ENCODE assay signal across 18 cellular contexts in the genomic region with DNA sequence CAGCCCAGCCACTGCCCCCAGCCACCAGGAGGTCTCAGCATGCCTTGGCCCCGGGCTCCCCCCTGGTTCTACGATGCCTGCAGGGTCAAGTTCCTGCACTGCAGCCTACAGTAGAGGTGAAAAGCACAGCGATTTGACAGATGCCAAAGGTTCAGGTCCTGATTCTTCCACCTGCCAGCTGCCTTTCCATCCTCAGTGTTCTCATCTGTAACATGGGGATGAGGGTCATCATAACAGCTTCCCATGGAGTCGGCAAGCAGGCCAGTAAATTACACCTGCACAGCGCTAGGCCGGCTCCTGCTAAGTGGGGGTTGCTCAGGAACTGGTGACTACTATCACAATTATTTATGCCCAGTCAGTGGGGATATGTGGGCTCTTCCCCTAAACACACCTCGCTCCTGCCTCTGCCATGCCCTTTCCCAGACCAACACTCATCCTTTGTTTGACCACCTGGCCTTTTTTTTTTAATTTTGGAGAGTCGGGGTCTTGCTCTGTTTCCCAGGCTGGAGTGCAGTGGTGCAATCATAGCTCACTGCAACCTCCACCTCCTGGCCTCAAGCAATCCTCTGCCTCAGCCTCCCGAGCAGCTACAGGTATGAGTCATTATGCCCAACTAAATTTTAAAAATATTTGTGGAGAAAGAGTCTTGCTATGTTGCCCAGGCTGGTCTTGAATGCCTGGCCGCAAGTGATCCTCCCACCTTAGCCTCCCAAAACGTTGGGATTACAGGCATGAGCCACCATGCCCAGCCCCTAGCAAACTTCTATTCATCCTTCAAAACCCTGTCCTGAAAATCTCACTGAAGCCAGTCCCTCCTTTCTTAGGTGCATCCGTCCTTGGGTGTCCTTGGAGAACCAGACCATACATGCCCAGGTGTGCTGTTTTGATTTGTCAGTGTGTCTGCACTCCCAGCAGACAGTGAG. TPM values are rescaled to one million over a fixed set of nuclear protein-coding genes. Genes with fewer than 3 reads are reported as not detected.
A peak's percentile ranks its signal among the peaks of the same experiment; 100 is the strongest.
DNase-seq lines count a peak whose midpoint lies in the region; ATAC-seq and TF ChIP-seq lines count a peak whose summit lies in the region.
"Had no signal": no experiment of that assay in that cellular context is flagged by ENCODE, and none has a peak within 500 bp of the region (broad histone marks: within the 10 kb centered on the region; RNA-seq: fewer than 3 reads in every experiment).

No MANE protein-coding gene starts in this region.

- H3K4me3 Mint-ChIP-seq in immature natural killer cell, result no peak overlapping the region
- H3K4me3 Mint-ChIP-seq: activated naive CD4-positive, alpha-beta T cell treated with anti-CD3 and anti-CD28 coated beads, Interleukin-2, amount 50 U/mL, for 24 hours; CD8-positive, alpha-beta T cell; stimulated activated memory B cell treated with anti-CD40 and anti-IgM and Interleukin-4, amounts not matched to agents 10 μg/mL and 1 μg/mL and 100 μg/mL, for 72 hours had no signal

- H3K27ac ChIP-seq in right cardiac atrium (ENCODE audit: low read length) (peak overlapping the region; percentile 89), sigmoid colon (peak overlapping the region in 3 of 4 donors; percentile 55 to 66 (median 57)), vagina (peak overlapping the region; percentile 74)

- intact Hi-C loops in right cardiac atrium (cut with DNase I) (no loop called here), cardiac septum (cut with DNase I) (no loop called here), sigmoid colon (cut with DNase I) (no loop called here), vagina (cut with DNase I) (no loop called here)

- peak overlapping the region in 4 of 6 donors; percentile 49 to 58 (median 53) for H3K27ac Mint-ChIP-seq in immature natural killer cell
- H3K27ac Mint-ChIP-seq: activated naive CD4-positive, alpha-beta T cell treated with anti-CD3 and anti-CD28 coated beads, Interleukin-2, amount 50 U/mL, for 24 hours; stimulated activated memory B cell treated with anti-CD40 and anti-IgM and Interleukin-4, amounts not matched to agents 10 μg/mL and 1 μg/mL and 100 μg/mL, for 72 hours had no signal

- peak overlapping the region; percentile 70 for H3K4me3 ChIP-seq in right cardiac atrium (ENCODE audit: low read length)
- no peak overlapping the region for H3K4me3 ChIP-seq in sigmoid colon
- H3K4me3 ChIP-seq in vagina, result peak overlapping the region in 1 of 2 donors; percentile 7
- H3K4me3 ChIP-seq: Peyer's patch had no signal

- TF ChIP-seq EP300 in sigmoid colon (IDR thresholded peaks at IDR 0.05), result no peak

- no peaks in the 10 kb centered on the region for H3K27me3 Mint-ChIP-seq in immature natural killer cell (ENCODE audit: low read depth in 3 of 3)
- H3K27me3 Mint-ChIP-seq: activated naive CD4-positive, alpha-beta T cell treated with anti-CD3 and anti-CD28 coated beads, Interleukin-2, amount 50 U/mL, for 24 hours; stimulated activated memory B cell treated with anti-CD40 and anti-IgM and Interleukin-4, amounts not matched to agents 10 μg/mL and 1 μg/mL and 100 μg/mL, for 72 hours had no signal

- H3K4me1 Mint-ChIP-seq in immature natural killer cell, result peaks cover 24 to 27% of the 10 kb centered on the region in 2 donors
- H3K4me1 Mint-ChIP-seq: stimulated activated memory B cell treated with anti-CD40 and anti-IgM and Interleukin-4, amounts not matched to agents 10 μg/mL and 1 μg/mL and 100 μg/mL, for 72 hours had no signal

- WGBS in right cardiac atrium, result 63% methylated on average over 12 of the region's 12 CpGs
- WGBS in sigmoid colon, 2 donors, result 81 to 82% methylated on average over 12 of the region's 12 CpGs

- H3K9me3 Mint-ChIP-seq in immature natural killer cell, result peaks cover 3 to 12% (median 8%) of the 10 kb centered on the region in 6 donors
- H3K9me3 Mint-ChIP-seq: activated naive CD4-positive, alpha-beta T cell treated with anti-CD3 and anti-CD28 coated beads, Interleukin-2, amount 50 U/mL, for 24 hours had no signal

- TF ChIP-seq POLR2A in sigmoid colon (IDR thresholded peaks at IDR 0.05) (no peak), vagina (IDR thresholded peaks at IDR 0.05) (no peak)

- ATAC-seq in right cardiac atrium (no peak), HG03139 (IDR thresholded peaks at IDR 0.05; ENCODE audit: unreplicated experiment) (no peak)
- ATAC-seq: CD8-positive, alpha-beta T cell; HCT116; stimulated activated memory B cell treated with anti-CD40 and anti-IgM and Interleukin-4, amounts not matched to agents 10 μg/mL and 1 μg/mL and 100 μg/mL, for 72 hours had no signal

- H3K9me3 ChIP-seq in right cardiac atrium (ENCODE audit: control insufficient read depth, low read length) (no peaks in the 10 kb centered on the region), sigmoid colon (peaks cover 0 to 2% (median under 1%) of the 10 kb centered on the region in 4 donors), vagina (no peaks in the 10 kb centered on the region)

- H3K36me3 Mint-ChIP-seq in immature natural killer cell, result peaks cover 7 to 22% (median 8%) of the 10 kb centered on the region in 3 donors

- no peaks in the 10 kb centered on the region for H3K27me3 ChIP-seq in right cardiac atrium (ENCODE audit: control insufficient read depth, insufficient read depth)
- no peaks in the 10 kb centered on the region for H3K27me3 ChIP-seq in sigmoid colon
- no peaks in the 10 kb centered on the region for H3K27me3 ChIP-seq in vagina
- H3K27me3 ChIP-seq: Peyer's patch had no signal

- DNase-seq in right cardiac atrium, result no peak
- no peak for DNase-seq in cardiac septum (ENCODE audit: low spot score)
- DNase-seq in immature natural killer cell, result no peak
- DNase-seq in sigmoid colon, result no peak
- no peak for DNase-seq in vagina (ENCODE audit: extremely low spot score in 2 of 2)
- DNase-seq in HUDEP-2 (lab: John Stamatoyannopoulos, UW; ENCODE audit: unreplicated experiment in 76 of 76), result no peak
- no peak for DNase-seq in NCI-H345 treated with DMSO at 0.1 percent for 48 hours (lab: John Stamatoyannopoulos, UW; ENCODE audit: unreplicated experiment)
- DNase-seq: activated CD4-positive, alpha-beta T cell treated with anti-CD3 and anti-CD28 coated beads, Interleukin-2, amount 50 U/mL, for 48 hours; CD8-positive, alpha-beta T cell; DMS79 treated with DMSO at 0.1 percent for 48 hours; effector memory CD4-positive, alpha-beta T cell; NCI-H1417 treated with DMSO at 0.1 percent for 48 hours; Peyer's patch; SW 1271 had no signal

- H3K4me1 ChIP-seq in right cardiac atrium (ENCODE audit: control insufficient read depth, insufficient read depth, low read length) (peaks cover 10% of the 10 kb centered on the region), sigmoid colon (peaks cover 0 to 10% (median 3%) of the 10 kb centered on the region in 4 donors), vagina (peaks cover 41% of the 10 kb centered on the region)

- TF ChIP-seq CTCF in sigmoid colon (IDR thresholded peaks at IDR 0.05) (no peak), vagina (IDR thresholded peaks at IDR 0.05) (no peak)

- H3K36me3 ChIP-seq in sigmoid colon (no peaks in the 10 kb centered on the region), vagina (no peaks in the 10 kb centered on the region)

RNA-seq across cellular contexts. Expression of gene ENG, which starts 6.4 kb away (rescaled TPM):
- total RNA-seq in right cardiac atrium, result 100 to 1,000 TPM; 275 to 462 (median 364) TPM
- 362 TPM for polyA plus RNA-seq in right cardiac atrium
- total RNA-seq in cardiac septum, result 244 TPM
- 10 to 100 TPM in 1 of 3 donors, 1 to 10 TPM in 2; 7.2 to 12.1 (median 8.6) TPM for polyA plus RNA-seq in immature natural killer cell
- 10 to 100 TPM; 17.1 to 28.5 (median 20.6) TPM for total RNA-seq in sigmoid colon
- 10 to 100 TPM in 2 of 3 donors, 1 to 10 TPM in 1; 5.4 to 50.4 (median 25.7) TPM for polyA plus RNA-seq in sigmoid colon
- 130 TPM for total RNA-seq in vagina

RNA-seq across cellular contexts. Expression of gene AK1, which starts 29.4 kb away (rescaled TPM):
- total RNA-seq in right cardiac atrium, result 100 to 1,000 TPM; 630 to 722 (median 659) TPM
- 811 TPM for polyA plus RNA-seq in right cardiac atrium
- 484 TPM for total RNA-seq in cardiac septum
- 1 to 10 TPM in 1 of 3 donors, under 1 TPM in 1, not detected in 1; 0.12 to 1.0 TPM for polyA plus RNA-seq in immature natural killer cell
- 10 to 100 TPM; 28.8 to 73.2 (median 48.7) TPM for total RNA-seq in sigmoid colon
- polyA plus RNA-seq in sigmoid colon, result 100 to 1,000 TPM in 1 of 3 donors, 10 to 100 TPM in 2; 85.9 to 254 (median 85.9) TPM
- total RNA-seq in vagina, result 33.4 TPM

RNA-seq across cellular contexts. Expression of gene FPGS, which starts 45.4 kb away (rescaled TPM):
- 10 to 100 TPM; 34.1 to 53.1 (median 45.6) TPM for total RNA-seq in right cardiac atrium
- 30.1 TPM for polyA plus RNA-seq in right cardiac atrium
- total RNA-seq in cardiac septum, result 36.5 TPM
- polyA plus RNA-seq in immature natural killer cell, result 10 to 100 TPM; 77.3 to 97.7 (median 89.1) TPM
- 10 to 100 TPM; 32.1 to 47.9 (median 35.8) TPM for total RNA-seq in sigmoid colon
- 10 to 100 TPM in 2 of 3 donors, 1 to 10 TPM in 1; 9.2 to 51.3 (median 16.8) TPM for polyA plus RNA-seq in sigmoid colon
- total RNA-seq in vagina, result 99.7 TPM

RNA-seq across cellular contexts. Expression of gene ST6GALNAC6, which starts 51.3 kb away (rescaled TPM):
- total RNA-seq in right cardiac atrium (10 to 100 TPM; 60.1 to 73.7 (median 65.2) TPM), cardiac septum (49.4 TPM), sigmoid colon (100 to 1,000 TPM; 107 to 125 (median 114) TPM), vagina (108 TPM)
- polyA plus RNA-seq in right cardiac atrium (55.9 TPM), immature natural killer cell (10 to 100 TPM; 84.0 to 97.8 (median 94.1) TPM), sigmoid colon (100 to 1,000 TPM in 1 of 3 donors, 10 to 100 TPM in 2; 35.6 to 112 (median 87.1) TPM)
